1 cellular context compared by ENCODE assay signal in genomic region chr17:64385187-64386083, GRCh38.
TF ChIP-seq lines count a peak whose summit lies in the region.

No MANE protein-coding gene starts in this region.

TF ChIP-seq in HepG2, 621 proteins besides CTCF, POLR2A, EP300 and RAD21 (continued from another document and continues in another):
- TF ChIP-seq EZH2 (conservative IDR thresholded peaks at IDR 0.05; ENCODE audit: low read depth, low read length), result no peak
- TF ChIP-seq RBFOX2 (IDR thresholded peaks at IDR 0.05; ENCODE audit: low read depth, low read length), result no peak
- TF ChIP-seq ZNF484 (CRISPR knock-in tag; IDR thresholded peaks at IDR 0.05; ENCODE audit: borderline replicate concordance, low read depth), result no peak
- TF ChIP-seq, protein P1, sequence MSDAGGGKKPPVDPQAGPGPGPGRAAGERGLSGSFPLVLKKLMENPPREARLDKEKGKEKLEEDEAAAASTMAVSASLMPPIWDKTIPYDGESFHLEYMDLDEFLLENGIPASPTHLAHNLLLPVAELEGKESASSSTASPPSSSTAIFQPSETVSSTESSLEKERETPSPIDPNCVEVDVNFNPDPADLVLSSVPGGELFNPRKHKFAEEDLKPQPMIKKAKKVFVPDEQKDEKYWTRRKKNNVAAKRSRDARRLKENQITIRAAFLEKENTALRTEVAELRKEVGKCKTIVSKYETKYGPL (CRISPR knock-in tag; IDR thresholded peaks at IDR 0.05), result no peak; the same call in 1 of the 2 replicates
- TF ChIP-seq, protein P2, sequence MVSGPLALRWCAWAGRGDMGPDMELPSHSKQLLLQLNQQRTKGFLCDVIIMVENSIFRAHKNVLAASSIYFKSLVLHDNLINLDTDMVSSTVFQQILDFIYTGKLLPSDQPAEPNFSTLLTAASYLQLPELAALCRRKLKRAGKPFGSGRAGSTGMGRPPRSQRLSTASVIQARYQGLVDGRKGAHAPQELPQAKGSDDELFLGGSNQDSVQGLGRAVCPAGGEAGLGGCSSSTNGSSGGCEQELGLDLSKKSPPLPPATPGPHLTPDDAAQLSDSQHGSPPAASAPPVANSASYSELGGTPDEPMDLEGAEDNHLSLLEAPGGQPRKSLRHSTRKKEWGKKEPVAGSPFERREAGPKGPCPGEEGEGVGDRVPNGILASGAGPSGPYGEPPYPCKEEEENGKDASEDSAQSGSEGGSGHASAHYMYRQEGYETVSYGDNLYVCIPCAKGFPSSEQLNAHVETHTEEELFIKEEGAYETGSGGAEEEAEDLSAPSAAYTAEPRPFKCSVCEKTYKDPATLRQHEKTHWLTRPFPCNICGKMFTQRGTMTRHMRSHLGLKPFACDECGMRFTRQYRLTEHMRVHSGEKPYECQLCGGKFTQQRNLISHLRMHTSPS (CRISPR knock-in tag; IDR thresholded peaks at IDR 0.05; ENCODE audit: low read depth), result peak; percentile 88
- TF ChIP-seq TOPORS (CRISPR knock-in tag; IDR thresholded peaks at IDR 0.05), result peak; percentile 79; the same call in 1 of the 2 replicates
- peak; percentile 81 for TF ChIP-seq NFAT5 (CRISPR knock-in tag; IDR thresholded peaks at IDR 0.05)
- TF ChIP-seq ZKSCAN5 (CRISPR knock-in tag; IDR thresholded peaks at IDR 0.05), result no peak
- TF ChIP-seq ZNF317 (CRISPR knock-in tag; IDR thresholded peaks at IDR 0.05), result peak; percentile 59
- peak; percentile 87 for TF ChIP-seq TAF1 (CRISPR knock-in tag; IDR thresholded peaks at IDR 0.05)
- no peak for TF ChIP-seq ZSCAN30 (CRISPR knock-in tag; IDR thresholded peaks at IDR 0.05)
- peak in 1 of 2 experiments; percentile 54; a peak in 1 of 4 replicates for TF ChIP-seq REST (IDR thresholded peaks at IDR 0.05; ENCODE audit: borderline replicate concordance in 1 of 2, low read depth in 1 of 2, low read length in 2 of 2)
- TF ChIP-seq THRA (CRISPR knock-in tag; IDR thresholded peaks at IDR 0.05; ENCODE audit: borderline replicate concordance), result peak; percentile 95
- peak; percentile 96 for TF ChIP-seq ZNF44 (CRISPR knock-in tag; IDR thresholded peaks at IDR 0.05)
- peak; percentile 77 for TF ChIP-seq KMT2B (CRISPR knock-in tag; IDR thresholded peaks at IDR 0.05)
- no peak; the same call in 1 of the 2 replicates for TF ChIP-seq ZBTB42 (CRISPR knock-in tag; IDR thresholded peaks at IDR 0.05)
- TF ChIP-seq SIX4 (CRISPR knock-in tag; IDR thresholded peaks at IDR 0.05), result peak; percentile 75
- peak; percentile 29 for TF ChIP-seq ZFP36L2 (CRISPR knock-in tag; IDR thresholded peaks at IDR 0.05)
- TF ChIP-seq, protein P3, sequence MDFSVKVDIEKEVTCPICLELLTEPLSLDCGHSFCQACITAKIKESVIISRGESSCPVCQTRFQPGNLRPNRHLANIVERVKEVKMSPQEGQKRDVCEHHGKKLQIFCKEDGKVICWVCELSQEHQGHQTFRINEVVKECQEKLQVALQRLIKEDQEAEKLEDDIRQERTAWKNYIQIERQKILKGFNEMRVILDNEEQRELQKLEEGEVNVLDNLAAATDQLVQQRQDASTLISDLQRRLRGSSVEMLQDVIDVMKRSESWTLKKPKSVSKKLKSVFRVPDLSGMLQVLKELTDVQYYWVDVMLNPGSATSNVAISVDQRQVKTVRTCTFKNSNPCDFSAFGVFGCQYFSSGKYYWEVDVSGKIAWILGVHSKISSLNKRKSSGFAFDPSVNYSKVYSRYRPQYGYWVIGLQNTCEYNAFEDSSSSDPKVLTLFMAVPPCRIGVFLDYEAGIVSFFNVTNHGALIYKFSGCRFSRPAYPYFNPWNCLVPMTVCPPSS (IDR thresholded peaks at IDR 0.05), result no peak
- TF ChIP-seq KLF15 (CRISPR knock-in tag; IDR thresholded peaks at IDR 0.05; ENCODE audit: borderline replicate concordance), result no peak
- TF ChIP-seq IKZF1 (IDR thresholded peaks at IDR 0.05), result no peak
- TF ChIP-seq SP5 (CRISPR knock-in tag; IDR thresholded peaks at IDR 0.05; ENCODE audit: borderline replicate concordance, low read depth), result peak; percentile 89
- TF ChIP-seq CBFB (CRISPR knock-in tag; IDR thresholded peaks at IDR 0.05), result peak; percentile 89
- TF ChIP-seq, protein P4, sequence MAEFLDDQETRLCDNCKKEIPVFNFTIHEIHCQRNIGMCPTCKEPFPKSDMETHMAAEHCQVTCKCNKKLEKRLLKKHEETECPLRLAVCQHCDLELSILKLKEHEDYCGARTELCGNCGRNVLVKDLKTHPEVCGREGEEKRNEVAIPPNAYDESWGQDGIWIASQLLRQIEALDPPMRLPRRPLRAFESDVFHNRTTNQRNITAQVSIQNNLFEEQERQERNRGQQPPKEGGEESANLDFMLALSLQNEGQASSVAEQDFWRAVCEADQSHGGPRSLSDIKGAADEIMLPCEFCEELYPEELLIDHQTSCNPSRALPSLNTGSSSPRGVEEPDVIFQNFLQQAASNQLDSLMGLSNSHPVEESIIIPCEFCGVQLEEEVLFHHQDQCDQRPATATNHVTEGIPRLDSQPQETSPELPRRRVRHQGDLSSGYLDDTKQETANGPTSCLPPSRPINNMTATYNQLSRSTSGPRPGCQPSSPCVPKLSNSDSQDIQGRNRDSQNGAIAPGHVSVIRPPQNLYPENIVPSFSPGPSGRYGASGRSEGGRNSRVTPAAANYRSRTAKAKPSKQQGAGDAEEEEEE (CRISPR knock-in tag; IDR thresholded peaks at IDR 0.05; ENCODE audit: borderline replicate concordance), result 0 out of 2 replicates have a peak, but pooled peaks have one; percentile 31
- peak; percentile 93 for TF ChIP-seq KDM5B (CRISPR knock-in tag; IDR thresholded peaks at IDR 0.05; ENCODE audit: borderline replicate concordance)
- TF ChIP-seq KLF16 (CRISPR knock-in tag; IDR thresholded peaks at IDR 0.05), result peak in 1 of 2 experiments; percentile 88; a peak in 2 of 4 replicates
- no peak for TF ChIP-seq ZNF780A (CRISPR knock-in tag; IDR thresholded peaks at IDR 0.05)
- peak; percentile 58; the same call in 1 of the 2 replicates for TF ChIP-seq ZBTB7A (CRISPR knock-in tag; IDR thresholded peaks at IDR 0.05)
- TF ChIP-seq ZBTB21 (CRISPR knock-in tag; IDR thresholded peaks at IDR 0.05), result peak; percentile 61; the same call in 1 of the 2 replicates
- no peak for TF ChIP-seq RBM39 (IDR thresholded peaks at IDR 0.05; ENCODE audit: low read depth, low read length, poor library complexity, severe bottlenecking)
- TF ChIP-seq ZNF337 (CRISPR knock-in tag; IDR thresholded peaks at IDR 0.05; ENCODE audit: borderline replicate concordance, low read depth), result no peak
- peak; percentile 9; the same call in 1 of the 2 replicates for TF ChIP-seq HIVEP1 (CRISPR knock-in tag; IDR thresholded peaks at IDR 0.05)
- TF ChIP-seq ZSCAN12 (CRISPR knock-in tag; IDR thresholded peaks at IDR 0.05), result no peak
- no peak for TF ChIP-seq PCBP1 (IDR thresholded peaks at IDR 0.05; ENCODE audit: borderline replicate concordance, low read depth, low read length)
- 0 out of 2 replicates have a peak, but pooled peaks have one; percentile 44 for TF ChIP-seq ZBTB1 (CRISPR knock-in tag; IDR thresholded peaks at IDR 0.05; ENCODE audit: borderline replicate concordance)
- peak; percentile 98 for TF ChIP-seq SAP130 (CRISPR knock-in tag; IDR thresholded peaks at IDR 0.05; ENCODE audit: low read depth)
- TF ChIP-seq FOXM1 (CRISPR knock-in tag; IDR thresholded peaks at IDR 0.05), result no peak
- 0 out of 2 replicates have a peak, but pooled peaks have one; percentile 25 for TF ChIP-seq ZNF180 (CRISPR knock-in tag; IDR thresholded peaks at IDR 0.05; ENCODE audit: borderline replicate concordance, low read depth)
- TF ChIP-seq, protein P5, sequence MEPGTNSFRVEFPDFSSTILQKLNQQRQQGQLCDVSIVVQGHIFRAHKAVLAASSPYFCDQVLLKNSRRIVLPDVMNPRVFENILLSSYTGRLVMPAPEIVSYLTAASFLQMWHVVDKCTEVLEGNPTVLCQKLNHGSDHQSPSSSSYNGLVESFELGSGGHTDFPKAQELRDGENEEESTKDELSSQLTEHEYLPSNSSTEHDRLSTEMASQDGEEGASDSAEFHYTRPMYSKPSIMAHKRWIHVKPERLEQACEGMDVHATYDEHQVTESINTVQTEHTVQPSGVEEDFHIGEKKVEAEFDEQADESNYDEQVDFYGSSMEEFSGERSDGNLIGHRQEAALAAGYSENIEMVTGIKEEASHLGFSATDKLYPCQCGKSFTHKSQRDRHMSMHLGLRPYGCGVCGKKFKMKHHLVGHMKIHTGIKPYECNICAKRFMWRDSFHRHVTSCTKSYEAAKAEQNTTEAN (CRISPR knock-in tag; conservative IDR thresholded peaks at IDR 0.05), result peak; percentile 71
- no peak for TF ChIP-seq ZNF562 (CRISPR knock-in tag; IDR thresholded peaks at IDR 0.05; ENCODE audit: borderline replicate concordance)
- TF ChIP-seq HOXA5 (CRISPR knock-in tag; IDR thresholded peaks at IDR 0.05), result no peak; the same call in 1 of the 2 replicates
- TF ChIP-seq ZNF766 (CRISPR knock-in tag; IDR thresholded peaks at IDR 0.05; ENCODE audit: borderline replicate concordance), result peak; percentile 45; the same call in 1 of the 2 replicates
- peak; percentile 72; the same call in 1 of the 2 replicates for TF ChIP-seq ZNF280B (CRISPR knock-in tag; IDR thresholded peaks at IDR 0.05; ENCODE audit: borderline replicate concordance)
- TF ChIP-seq LCORL (IDR thresholded peaks at IDR 0.05), result peak; percentile 92; the same call in 1 of the 2 replicates
- TF ChIP-seq LCORL (CRISPR knock-in tag; IDR thresholded peaks at IDR 0.05), result peak; percentile 100
- TF ChIP-seq NFRKB (IDR thresholded peaks at IDR 0.05), result no peak
